Comparison of ENCODE assay signal across 11 cellular contexts in genomic region chr22:37416806-37417205, GRCh38. TPM values are rescaled to one million over a fixed set of nuclear protein-coding genes. Genes with fewer than 3 reads are reported as not detected.
DNase-seq lines count a peak whose midpoint lies in the region; ATAC-seq and TF ChIP-seq lines count a peak whose summit lies in the region.
"Had no signal": no experiment of that assay in that cellular context is flagged by ENCODE, and none has a peak within 500 bp of the region (broad histone marks: within the 10 kb centered on the region; RNA-seq: fewer than 3 reads in every experiment).

No MANE protein-coding gene starts in this region.

- H3K27me3 ChIP-seq in CD4-positive, alpha-beta T cell (ENCODE audit: control insufficient read depth, insufficient read depth, low read length) = peaks cover 39% of the 10 kb centered on the region

- peak in 5 of 10 experiments; percentile 14 to 37 (median 20) for DNase-seq in CD4-positive, alpha-beta T cell
- DNase-seq in GM12865 (ENCODE audit: low read depth) = peak; percentile 20
- DNase-seq in activated CD8-positive, alpha-beta memory T cell treated with anti-CD3 and anti-CD28 coated beads, Interleukin-2, amount 50 U/mL, for 1 hour (ENCODE audit: extremely low read depth) = peak; percentile 13
- DNase-seq in left kidney (ENCODE audit: low read depth, low spot score) = peak; percentile 67
- DNase-seq in putamen (ENCODE audit: low spot score) = no peak
- no peak for DNase-seq in iPS-NIHi7 (ENCODE audit: extremely low spot score)
- DNase-seq: cortex of kidney, NCI-H524 treated with DMSO at 0.1 percent for 48 hours, WERI-Rb-1 had no signal

- no peak overlapping the region for H3K4me3 ChIP-seq in GM12865 (ENCODE audit: low read depth, low read length)

- H3K27me3 Mint-ChIP-seq in CD4-positive, alpha-beta T cell = peaks cover 76% of the 10 kb centered on the region

- H3K9me3 Mint-ChIP-seq in CD4-positive, alpha-beta T cell = no peaks in the 10 kb centered on the region

- H3K27ac ChIP-seq in CD4-positive, alpha-beta T cell (ENCODE audit: low read depth, low read length) = no peak overlapping the region
- H3K27ac ChIP-seq: WERI-Rb-1 had no signal

- H3K4me1 Mint-ChIP-seq in CD4-positive, alpha-beta T cell (ENCODE audit: low read depth) = peaks cover 39% of the 10 kb centered on the region

- no peaks in the 10 kb centered on the region for H3K9me3 ChIP-seq in CD4-positive, alpha-beta T cell (ENCODE audit: control insufficient read depth, low read length)

- no peak overlapping the region for H3K4me3 Mint-ChIP-seq in CD4-positive, alpha-beta T cell

- no peak for TF ChIP-seq CTCF in CD4-positive, alpha-beta T cell (IDR thresholded peaks at IDR 0.05)
- no peak for TF ChIP-seq CTCF in GM12865 (IDR thresholded peaks at IDR 0.05; ENCODE audit: insufficient read depth, low read depth, low read length, missing control alignments)

- peak; percentile 69 for ATAC-seq in CD4-positive, alpha-beta T cell (ENCODE audit: poor library complexity)
- ATAC-seq in HG03571 (IDR thresholded peaks at IDR 0.05; ENCODE audit: unreplicated experiment) = no peak
- no peak for ATAC-seq in HG03442 (IDR thresholded peaks at IDR 0.05; ENCODE audit: unreplicated experiment)

- CTCF ChIA-PET in CD4-positive, alpha-beta T cell (lab: Charles Lee) = no interaction called here

- intact Hi-C loops in CD4-positive, alpha-beta T cell (cut with DNase I, micrococcal nuclease) = no loop called here

- H3K36me3 Mint-ChIP-seq in CD4-positive, alpha-beta T cell (ENCODE audit: low read depth) = no peaks in the 10 kb centered on the region

- H3K27ac Mint-ChIP-seq in CD4-positive, alpha-beta T cell = no peak overlapping the region

- POLR2A ChIA-PET in CD4-positive, alpha-beta T cell (lab: Charles Lee) = no interaction called here

RNA-seq across cellular contexts. Expression of gene ELFN2, which starts 10.5 kb away (rescaled TPM):
- under 1 TPM; 0.05 to 0.20 TPM for total RNA-seq in CD4-positive, alpha-beta T cell

Comparison
In these comparisons a context has a peak if more than half of its experiments do, and no peak if none do; other contexts are left out.
1. DNase-seq: peak in GM12865 (single experiment), activated CD8-positive, alpha-beta memory T cell treated with anti-CD3 and anti-CD28 coated beads, Interleukin-2, amount 50 U/mL, for 1 hour (single experiment) and left kidney (single experiment); none in putamen (single experiment) and iPS-NIHi7 (single experiment).